ENCODE assay signal across 9 cellular contexts in genomic region chr2:95401480-95401879, GRCh38. TPM values are rescaled to one million over a fixed set of nuclear protein-coding genes. Genes with fewer than 3 reads are reported as not detected.
DNase-seq lines count a peak whose midpoint lies in the region; ATAC-seq and TF ChIP-seq lines count a peak whose summit lies in the region.
"Had no signal": no experiment of that assay in that cellular context is flagged by ENCODE, and none has a peak within 500 bp of the region (broad histone marks: within the 10 kb centered on the region; RNA-seq: fewer than 3 reads in every experiment).

No MANE protein-coding gene starts in this region.

- H3K27ac ChIP-seq in colonic mucosa = no peak overlapping the region

- intact Hi-C loops in colonic mucosa (cut with DNase I) = no loop called here

- peak overlapping the region in 2 of 3 donors; percentile 85 to 89 for H3K27ac Mint-ChIP-seq in IgD-negative memory B cell
- peak overlapping the region in 8 of 10 donors; percentile 56 to 98 (median 97) for H3K27ac Mint-ChIP-seq in naive thymus-derived CD8-positive, alpha-beta T cell

- peak overlapping the region; percentile 73 for H3K4me3 ChIP-seq in AG09309 (ENCODE audit: control insufficient read depth, low read depth, low read length)
- peak overlapping the region; percentile 84 for H3K4me3 ChIP-seq in colonic mucosa

- no peaks in the 10 kb centered on the region for H3K27me3 Mint-ChIP-seq in IgD-negative memory B cell
- no peaks in the 10 kb centered on the region for H3K27me3 Mint-ChIP-seq in naive thymus-derived CD8-positive, alpha-beta T cell

- H3K9ac ChIP-seq in colonic mucosa (ENCODE audit: low read depth in 2 of 2, low read length in 2 of 2) = peak overlapping the region; percentile 81 to 89

- H3K9me3 ChIP-seq in colonic mucosa = no peaks in the 10 kb centered on the region

- no peaks in the 10 kb centered on the region for H3K4me1 ChIP-seq in colonic mucosa

- POLR2A ChIA-PET in naive thymus-derived CD8-positive, alpha-beta T cell (lab: Charles Lee) = no interaction called here

- H3K27me3 ChIP-seq in colonic mucosa = no peaks in the 10 kb centered on the region

- TF ChIP-seq CTCF in AG09309 (IDR thresholded peaks at IDR 0.05; ENCODE audit: control insufficient read depth, insufficient read depth, low read depth, low read length, missing control alignments) (no peak), colonic mucosa (IDR thresholded peaks at IDR 0.05) (no peak)

- no peaks in the 10 kb centered on the region for H3K9me3 Mint-ChIP-seq in IgD-negative memory B cell
- H3K9me3 Mint-ChIP-seq in naive thymus-derived CD8-positive, alpha-beta T cell = no peaks in the 10 kb centered on the region

- ATAC-seq in naive thymus-derived CD8-positive, alpha-beta T cell = no peak
- ATAC-seq in HG03039 (IDR thresholded peaks at IDR 0.05; ENCODE audit: unreplicated experiment) = no peak

- no peaks in the 10 kb centered on the region for H3K36me3 ChIP-seq in colonic mucosa

- peaks cover 1% of the 10 kb centered on the region for H3K36me3 Mint-ChIP-seq in IgD-negative memory B cell
- H3K36me3 Mint-ChIP-seq in naive thymus-derived CD8-positive, alpha-beta T cell = no peaks in the 10 kb centered on the region

- DNase-seq in AG09309 (ENCODE audit: low read depth) (no peak), colonic mucosa (no peak), NCI-H2029 (lab: John Stamatoyannopoulos, UW) (no peak), OCI-M1 (lab: John Stamatoyannopoulos, UW) (no peak), GF-D8 (lab: John Stamatoyannopoulos, UW) (no peak)
- peak in 1 of 10 donors; percentile 46 for DNase-seq in naive thymus-derived CD8-positive, alpha-beta T cell
- DNase-seq: KBM-7 had no signal

- peak overlapping the region; percentile 97 to 99 (median 99) for H3K4me3 Mint-ChIP-seq in IgD-negative memory B cell
- peak overlapping the region; percentile 94 to 98 (median 97) for H3K4me3 Mint-ChIP-seq in naive thymus-derived CD8-positive, alpha-beta T cell

- peaks cover 11 to 17% (median 14%) of the 10 kb centered on the region in 3 donors for H3K4me1 Mint-ChIP-seq in IgD-negative memory B cell
- H3K4me1 Mint-ChIP-seq in naive thymus-derived CD8-positive, alpha-beta T cell = peaks cover 12 to 29% (median 27%) of the 10 kb centered on the region in 4 donors

RNA-seq across cellular contexts. Expression of gene FAHD2A, which starts 1.0 kb away (rescaled TPM):
- polyA plus RNA-seq in IgD-negative memory B cell = 11.9 TPM
- total RNA-seq in colonic mucosa = 10 to 100 TPM; 21.0 to 28.9 TPM
- 10 to 100 TPM; 30.8 to 35.2 TPM for total RNA-seq in naive thymus-derived CD8-positive, alpha-beta T cell
- 10 to 100 TPM; 19.3 to 21.5 (median 20.6) TPM for polyA plus RNA-seq in naive thymus-derived CD8-positive, alpha-beta T cell
